Comparison of ENCODE assay signal across 1 cellular context in genomic region chr3:186760141-186760813, GRCh38.
TF ChIP-seq lines count a peak whose summit lies in the region.

No MANE protein-coding gene starts in this region.

TF ChIP-seq in GM23338, 12 proteins besides CTCF, POLR2A, EP300 and RAD21:
- TF ChIP-seq STAT1 (IDR thresholded peaks at IDR 0.05; ENCODE audit: unreplicated experiment) (no peak), EZH2phosphoT487 (IDR thresholded peaks at IDR 0.05; ENCODE audit: unreplicated experiment) (no peak), CREB1 (CRISPR knock-in tag; IDR thresholded peaks at IDR 0.05; ENCODE audit: low read depth) (no peak), REST (IDR thresholded peaks at IDR 0.05; ENCODE audit: unreplicated experiment) (no peak), ZNF331 (CRISPR knock-in tag; IDR thresholded peaks at IDR 0.05; ENCODE audit: low read depth) (no peak)
